Comparison of ENCODE assay signal across 9 cellular contexts in genomic region chr13:46639033-46639981, GRCh38.
DNase-seq lines count a peak whose midpoint lies in the region; ATAC-seq and TF ChIP-seq lines count a peak whose summit lies in the region.
"Had no signal": no experiment of that assay in that cellular context is flagged by ENCODE, and none has a peak within 500 bp of the region (broad histone marks: within the 10 kb centered on the region; RNA-seq: fewer than 3 reads in every experiment).

No MANE protein-coding gene starts in this region.

- peak; percentile 23 for DNase-seq in nephron progenitor cell
- no peak for DNase-seq in erythroblast (lab: John Stamatoyannopoulos, UW)
- DNase-seq in NCI-H128 (lab: John Stamatoyannopoulos, UW; ENCODE audit: unreplicated experiment): no peak
- no peak for DNase-seq in lower leg skin (ENCODE audit: low spot score in 2 of 2)
- DNase-seq in mucosa of gallbladder (ENCODE audit: low spot score): no peak

- intact Hi-C loops in lower leg skin (cut with DNase I; ENCODE audit: low total_unique reads): no loop called here

- H3K27ac Mint-ChIP-seq in nephron progenitor cell: peak overlapping the region; percentile 78

- no peak for TF ChIP-seq POLR2A in erythroblast (IDR thresholded peaks at IDR 0.05; ENCODE audit: low read length)
- TF ChIP-seq POLR2A in lower leg skin (IDR thresholded peaks at IDR 0.05): no peak

- peaks cover 15% of the 10 kb centered on the region for H3K36me3 Mint-ChIP-seq in nephron progenitor cell (ENCODE audit: low read depth)
- H3K36me3 Mint-ChIP-seq: natural killer cell treated with Interleukin-12 subunit alpha and Interleukin-12 subunit beta and Interleukin-15 and Interleukin-18, amount 100 ng/mL, for 72 hours had no signal

- 75 to 82% methylated on average over 5 of the region's 5 CpGs for WGBS in lower leg skin, 2 donors

- no peaks in the 10 kb centered on the region for H3K27me3 Mint-ChIP-seq in nephron progenitor cell (ENCODE audit: low read depth, poor library complexity)
- H3K27me3 Mint-ChIP-seq: natural killer cell treated with Interleukin-12 subunit alpha and Interleukin-12 subunit beta and Interleukin-15 and Interleukin-18, amount 100 ng/mL, for 72 hours had no signal

- TF ChIP-seq CTCF in nephron progenitor cell (IDR thresholded peaks at IDR 0.05) (no peak), lower leg skin (IDR thresholded peaks at IDR 0.05) (no peak)

- H3K4me3 Mint-ChIP-seq in nephron progenitor cell: peak overlapping the region; percentile 12
- H3K4me3 Mint-ChIP-seq: natural killer cell treated with Interleukin-12 subunit alpha and Interleukin-12 subunit beta and Interleukin-15 and Interleukin-18, amount 100 ng/mL, for 72 hours had no signal

- H3K4me1 Mint-ChIP-seq in nephron progenitor cell: peaks cover 80% of the 10 kb centered on the region

- peaks cover 3% of the 10 kb centered on the region for H3K9me3 Mint-ChIP-seq in nephron progenitor cell
- H3K9me3 Mint-ChIP-seq: natural killer cell treated with Interleukin-12 subunit alpha and Interleukin-12 subunit beta and Interleukin-15 and Interleukin-18, amount 100 ng/mL, for 72 hours had no signal

- no peak overlapping the region for H3K4me3 ChIP-seq in lower leg skin (ENCODE audit: low read depth, poor library complexity, severe bottlenecking)

- ATAC-seq in GM18520 (IDR thresholded peaks at IDR 0.05; ENCODE audit: unreplicated experiment) (peak; percentile 84), GM21723 (IDR thresholded peaks at IDR 0.05; ENCODE audit: unreplicated experiment) (peak; percentile 75), HG03575 (IDR thresholded peaks at IDR 0.05; ENCODE audit: extremely low read depth, insufficient number of reproducible peaks, low FRiP score, unreplicated experiment) (peak; percentile 85)
